In genomic region chr9:17635115-17635890, GRCh38 we compare ENCODE assay signal across 20 cellular contexts. TPM values are rescaled to one million over a fixed set of nuclear protein-coding genes. Genes with fewer than 3 reads are reported as not detected.
"Had no signal": no experiment of that assay in that cellular context is flagged by ENCODE, and none has a peak within 500 bp of the region (broad histone marks: within the 10 kb centered on the region; RNA-seq: fewer than 3 reads in every experiment).

No MANE protein-coding gene starts in this region.

- DNase-seq: activated CD4-positive, alpha-beta T cell treated with anti-CD3 and anti-CD28 coated beads, Interleukin-2, amount 50 U/mL, for 48 hours; activated CD8-positive, alpha-beta memory T cell treated with anti-CD3 and anti-CD28 coated beads, Interleukin-2, amount 50 U/mL, for 48 hours; activated naive CD4-positive, alpha-beta T cell; activated T-cell treated with anti-CD3 and anti-CD28 coated beads, Interleukin-2, amount 50 U/mL, for 4 hours; adrenal gland; colonic mucosa; esophagus squamous epithelium; heart left ventricle; lower lobe of right lung; mesendoderm; mucosa of descending colon; nephron progenitor cell; pancreas; psoas muscle; right cardiac atrium; stimulated activated CD4-positive, alpha-beta T cell treated with anti-CD3 and anti-CD28 coated beads, Interleukin-4, amount 100 ng/mL, for 24 hours; stimulated activated naive CD4-positive, alpha-beta T cell treated with Interleukin-2 at 50 U/mL for 16 hours; thyroid gland had no signal

RNA-seq across cellular contexts. Expression of gene SH3GL2, which starts 56.4 kb away (rescaled TPM):
- total RNA-seq: activated CD8-positive, alpha-beta memory T cell treated with anti-CD3 and anti-CD28 coated beads for 36 hours; activated T-cell treated with anti-CD3 and anti-CD28 coated beads, Interleukin-2, amount 50 U/mL, for 4 hours; activated T-helper 2 cell treated with anti-CD3 and anti-CD28 coated beads, Interferon-gamma antibody, Interleukin-2, Interleukin-4, amounts not matched to agents 10 μg/mL and 5 μg/mL and 100 μg/mL, durations not matched to agents 14 hours and 24 hours and 36 hours; psoas muscle had no signal
